ENCODE assay signal across 1 cellular context in the genomic region with DNA sequence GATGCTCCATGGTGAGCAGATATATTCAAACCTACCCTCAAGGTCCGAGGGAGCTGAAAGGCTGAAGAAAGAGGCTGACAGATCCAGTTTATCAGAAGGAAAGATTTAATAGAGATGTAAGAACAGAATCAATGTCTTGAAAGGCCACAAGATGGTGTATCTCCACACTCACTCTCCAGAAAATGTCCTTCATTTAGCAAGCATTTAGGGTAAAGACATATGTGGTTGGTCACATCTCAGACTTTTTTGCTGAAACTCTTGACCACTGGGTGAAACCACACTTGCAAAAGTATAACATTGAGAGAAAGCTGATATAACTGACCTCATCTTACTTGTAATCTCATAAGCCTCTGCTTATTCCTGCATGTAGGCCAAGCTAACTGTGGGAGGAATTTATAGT.
TF ChIP-seq lines count a peak whose summit lies in the region.

No MANE protein-coding gene starts in this region.

TF ChIP-seq in GM12878, 131 proteins besides CTCF, POLR2A, EP300 and RAD21 (continued from another document):
- TF ChIP-seq, protein P1, sequence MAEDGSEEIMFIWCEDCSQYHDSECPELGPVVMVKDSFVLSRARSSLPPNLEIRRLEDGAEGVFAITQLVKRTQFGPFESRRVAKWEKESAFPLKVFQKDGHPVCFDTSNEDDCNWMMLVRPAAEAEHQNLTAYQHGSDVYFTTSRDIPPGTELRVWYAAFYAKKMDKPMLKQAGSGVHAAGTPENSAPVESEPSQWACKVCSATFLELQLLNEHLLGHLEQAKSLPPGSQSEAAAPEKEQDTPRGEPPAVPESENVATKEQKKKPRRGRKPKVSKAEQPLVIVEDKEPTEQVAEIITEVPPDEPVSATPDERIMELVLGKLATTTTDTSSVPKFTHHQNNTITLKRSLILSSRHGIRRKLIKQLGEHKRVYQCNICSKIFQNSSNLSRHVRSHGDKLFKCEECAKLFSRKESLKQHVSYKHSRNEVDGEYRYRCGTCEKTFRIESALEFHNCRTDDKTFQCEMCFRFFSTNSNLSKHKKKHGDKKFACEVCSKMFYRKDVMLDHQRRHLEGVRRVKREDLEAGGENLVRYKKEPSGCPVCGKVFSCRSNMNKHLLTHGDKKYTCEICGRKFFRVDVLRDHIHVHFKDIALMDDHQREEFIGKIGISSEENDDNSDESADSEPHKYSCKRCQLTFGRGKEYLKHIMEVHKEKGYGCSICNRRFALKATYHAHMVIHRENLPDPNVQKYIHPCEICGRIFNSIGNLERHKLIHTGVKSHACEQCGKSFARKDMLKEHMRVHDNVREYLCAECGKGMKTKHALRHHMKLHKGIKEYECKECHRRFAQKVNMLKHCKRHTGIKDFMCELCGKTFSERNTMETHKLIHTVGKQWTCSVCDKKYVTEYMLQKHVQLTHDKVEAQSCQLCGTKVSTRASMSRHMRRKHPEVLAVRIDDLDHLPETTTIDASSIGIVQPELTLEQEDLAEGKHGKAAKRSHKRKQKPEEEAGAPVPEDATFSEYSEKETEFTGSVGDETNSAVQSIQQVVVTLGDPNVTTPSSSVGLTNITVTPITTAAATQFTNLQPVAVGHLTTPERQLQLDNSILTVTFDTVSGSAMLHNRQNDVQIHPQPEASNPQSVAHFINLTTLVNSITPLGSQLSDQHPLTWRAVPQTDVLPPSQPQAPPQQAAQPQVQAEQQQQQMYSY (CRISPR knock-in tag; IDR thresholded peaks at IDR 0.05): no peak
- TF ChIP-seq, protein P2, sequence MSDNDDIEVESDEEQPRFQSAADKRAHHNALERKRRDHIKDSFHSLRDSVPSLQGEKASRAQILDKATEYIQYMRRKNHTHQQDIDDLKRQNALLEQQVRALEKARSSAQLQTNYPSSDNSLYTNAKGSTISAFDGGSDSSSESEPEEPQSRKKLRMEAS (IDR thresholded peaks at IDR 0.05; ENCODE audit: low read depth, low read length): no peak
- no peak for TF ChIP-seq NFXL1 (IDR thresholded peaks at IDR 0.05; ENCODE audit: borderline replicate concordance)
- no peak for TF ChIP-seq TCF3 (IDR thresholded peaks at IDR 0.05; ENCODE audit: borderline replicate concordance, insufficient read depth, low read depth, low read length)
- TF ChIP-seq MEF2A (IDR thresholded peaks at IDR 0.05; ENCODE audit: insufficient read depth, low read depth, low read length): no peak
- no peak for TF ChIP-seq SP1 (IDR thresholded peaks at IDR 0.05; ENCODE audit: low read depth, low read length)
- no peak for TF ChIP-seq RCOR1 (conservative IDR thresholded peaks at IDR 0.05; ENCODE audit: low read depth, low read length)
- TF ChIP-seq STAT1 (conservative IDR thresholded peaks at IDR 0.05): no peak
